Comparison of ENCODE assay signal across 1 cellular context in genomic region chr6:133894369-133894768, GRCh38.
TF ChIP-seq lines count a peak whose summit lies in the region.

No MANE protein-coding gene starts in this region.

TF ChIP-seq in HEK293, 187 proteins besides CTCF, POLR2A, EP300 and RAD21 (continued from another document):
- TF ChIP-seq, protein P1, sequence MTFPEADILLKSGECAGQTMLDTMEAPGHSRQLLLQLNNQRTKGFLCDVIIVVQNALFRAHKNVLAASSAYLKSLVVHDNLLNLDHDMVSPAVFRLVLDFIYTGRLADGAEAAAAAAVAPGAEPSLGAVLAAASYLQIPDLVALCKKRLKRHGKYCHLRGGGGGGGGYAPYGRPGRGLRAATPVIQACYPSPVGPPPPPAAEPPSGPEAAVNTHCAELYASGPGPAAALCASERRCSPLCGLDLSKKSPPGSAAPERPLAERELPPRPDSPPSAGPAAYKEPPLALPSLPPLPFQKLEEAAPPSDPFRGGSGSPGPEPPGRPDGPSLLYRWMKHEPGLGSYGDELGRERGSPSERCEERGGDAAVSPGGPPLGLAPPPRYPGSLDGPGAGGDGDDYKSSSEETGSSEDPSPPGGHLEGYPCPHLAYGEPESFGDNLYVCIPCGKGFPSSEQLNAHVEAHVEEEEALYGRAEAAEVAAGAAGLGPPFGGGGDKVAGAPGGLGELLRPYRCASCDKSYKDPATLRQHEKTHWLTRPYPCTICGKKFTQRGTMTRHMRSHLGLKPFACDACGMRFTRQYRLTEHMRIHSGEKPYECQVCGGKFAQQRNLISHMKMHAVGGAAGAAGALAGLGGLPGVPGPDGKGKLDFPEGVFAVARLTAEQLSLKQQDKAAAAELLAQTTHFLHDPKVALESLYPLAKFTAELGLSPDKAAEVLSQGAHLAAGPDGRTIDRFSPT (tag by site-specific recombination; IDR thresholded peaks at IDR 0.05): no peak
- TF ChIP-seq EGR2 (tag by site-specific recombination; IDR thresholded peaks at IDR 0.05; ENCODE audit: low read depth) (peak; percentile 71), ZNF658 (tag by site-specific recombination; IDR thresholded peaks at IDR 0.05) (no peak)
TF ChIP-seq in HEK293: peak in this region for 3.
